22 cellular contexts compared by ENCODE assay signal in the genomic region with DNA sequence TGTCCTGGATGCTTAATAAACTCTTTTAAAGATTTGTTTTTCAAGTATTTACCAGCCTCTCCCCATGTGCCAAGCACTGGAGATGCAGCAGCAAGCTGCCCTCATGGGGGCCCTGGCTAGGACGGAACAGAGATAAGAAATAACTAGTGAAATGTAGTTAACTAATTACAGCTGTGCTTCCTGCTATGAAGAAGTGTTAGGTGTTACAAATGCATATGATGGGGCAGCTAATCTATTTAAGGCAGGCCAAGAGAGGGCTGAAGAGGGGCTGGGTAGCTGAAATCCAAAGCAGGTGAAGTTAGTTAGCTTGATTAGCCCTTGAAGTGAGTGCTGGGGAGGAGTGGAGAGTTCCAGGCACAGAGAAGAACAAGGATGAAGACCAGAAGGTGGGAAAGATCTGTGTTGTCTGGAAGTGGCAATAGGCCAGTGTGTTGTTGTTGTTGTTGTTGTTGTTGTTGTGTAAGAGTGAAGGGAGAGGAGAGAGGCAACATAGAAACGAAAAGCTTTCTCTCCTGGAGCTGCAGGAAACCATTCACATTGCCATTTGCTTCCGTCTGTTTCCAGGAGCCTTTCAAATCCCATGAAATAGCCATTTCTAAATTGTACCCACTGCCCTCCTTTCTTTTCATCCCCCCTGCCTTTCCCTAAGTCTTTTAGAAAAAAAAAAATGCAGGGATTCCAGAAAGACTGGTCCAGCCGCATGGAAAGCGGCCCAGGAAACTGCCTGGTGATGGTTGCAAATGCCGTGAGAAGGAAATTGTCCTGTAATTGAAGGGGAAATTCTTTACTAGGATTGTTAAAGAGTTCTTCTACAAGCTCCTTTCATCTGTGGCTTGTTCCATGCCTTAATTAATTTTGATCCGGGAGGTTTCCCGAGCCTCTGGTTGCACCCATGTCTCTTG.
DNase-seq lines count a peak whose midpoint lies in the region; ATAC-seq and TF ChIP-seq lines count a peak whose summit lies in the region.
"Had no signal": no experiment of that assay in that cellular context is flagged by ENCODE, and none has a peak within 500 bp of the region (broad histone marks: within the 10 kb centered on the region; RNA-seq: fewer than 3 reads in every experiment).

No MANE protein-coding gene starts in this region.

- no peak for TF ChIP-seq POLR2A in breast epithelium (IDR thresholded peaks at IDR 0.05)
- TF ChIP-seq POLR2A in gastrocnemius medialis (IDR thresholded peaks at IDR 0.05) = no peak

- no peaks in the 10 kb centered on the region for H3K4me1 ChIP-seq in breast epithelium
- no peaks in the 10 kb centered on the region for H3K4me1 ChIP-seq in mammary epithelial cell (ENCODE audit: insufficient read depth, low read length)
- peaks cover 4% of the 10 kb centered on the region for H3K4me1 ChIP-seq in hepatocyte (ENCODE audit: insufficient read depth)
- no peaks in the 10 kb centered on the region for H3K4me1 ChIP-seq in gastrocnemius medialis
- H3K4me1 ChIP-seq in GM23248 (ENCODE audit: insufficient read depth) = peaks cover 4% of the 10 kb centered on the region; the same call in 1 of the 2 replicates
- H3K4me1 ChIP-seq: BE2C, HAP-1 had no signal

- BruUV-seq in mammary epithelial cell (replicated peaks; lab: Mats Ljungman, UMichigan) = no TSS peak

- H2AFZ ChIP-seq in mammary epithelial cell (ENCODE audit: low read depth, low read length) (no peak overlapping the region), hepatocyte (no peak overlapping the region), GM23248 (no peak overlapping the region)

- 0 out of 2 replicates have a peak, but pooled peaks cover 8% of the 10 kb centered on the region for H3F3A ChIP-seq in GM23248 (ENCODE audit: insufficient read depth)

- 59% methylated on average over 8 of the region's 8 CpGs for WGBS in mammary epithelial cell (ENCODE audit: low coverage, missing lambda C conversion rate)
- WGBS in hepatocyte (ENCODE audit: low lambda C conversion rate, missing lambda C conversion rate) = 48% methylated on average over 8 of the region's 8 CpGs
- WGBS in GM23248 (ENCODE audit: low coverage in 1 of 2, low lambda C conversion rate in 2 of 2, missing lambda C conversion rate in 2 of 2), 2 experiments = 85% methylated on average over 8 of the region's 8 CpGs

- CTCF ChIA-PET in mammary epithelial cell (lab: Charles Lee; ENCODE audit: low non-redundant PET) = no interaction called here

- H3K79me2 ChIP-seq in mammary epithelial cell (ENCODE audit: insufficient read depth, low read length) (no peaks in the 10 kb centered on the region), hepatocyte (no peaks in the 10 kb centered on the region), GM23248 (ENCODE audit: insufficient read depth) (no peaks in the 10 kb centered on the region)

- H3K27ac ChIP-seq in breast epithelium = peak overlapping the region; percentile 38 to 71
- no peak overlapping the region for H3K27ac ChIP-seq in mammary epithelial cell (ENCODE audit: insufficient read depth, low read depth, low read length)
- peak overlapping the region; percentile 31; the same call in 1 of the 2 replicates for H3K27ac ChIP-seq in VCaP
- H3K27ac ChIP-seq in hepatocyte = peak overlapping the region; percentile 45
- no peak overlapping the region for H3K27ac ChIP-seq in gastrocnemius medialis
- H3K27ac ChIP-seq in GM23248 = no peak overlapping the region

- H3K27me3 ChIP-seq in breast epithelium = peaks cover 0 to 8% of the 10 kb centered on the region in 2 donors
- no peaks in the 10 kb centered on the region for H3K27me3 ChIP-seq in mammary epithelial cell (ENCODE audit: insufficient read depth, low read length)
- peaks cover 7% of the 10 kb centered on the region for H3K27me3 ChIP-seq in hepatocyte
- peaks cover 5 to 13% (median 8%) of the 10 kb centered on the region in 3 donors for H3K27me3 ChIP-seq in gastrocnemius medialis
- peaks cover 6% of the 10 kb centered on the region; the same call in 1 of the 2 replicates for H3K27me3 ChIP-seq in GM23248 (replicated peaks; ENCODE audit: insufficient read depth)
- H3K27me3 ChIP-seq: BE2C had no signal

- no peak overlapping the region for H3K4me2 ChIP-seq in mammary epithelial cell (ENCODE audit: insufficient read depth, low read depth, low read length)
- no peak overlapping the region for H3K4me2 ChIP-seq in hepatocyte
- no peak overlapping the region for H3K4me2 ChIP-seq in GM23248 (ENCODE audit: unreplicated experiment)

- H4K20me1 ChIP-seq in mammary epithelial cell (ENCODE audit: insufficient read depth, low read length) (no peaks in the 10 kb centered on the region), hepatocyte (ENCODE audit: insufficient read depth, poor library complexity, severe bottlenecking) (no peaks in the 10 kb centered on the region), GM23248 (ENCODE audit: insufficient read depth) (no peaks in the 10 kb centered on the region)

- in situ Hi-C loops in mammary epithelial cell (cut with MboI; ENCODE audit: low sequenced_read_pairs in 2 of 2) = no loop called here
- in situ Hi-C loops in gastrocnemius medialis (cut with MboI; ENCODE audit: low sequenced_read_pairs in 4 of 4) = loop anchor here in 1 of 4 donors (25.0 kb wide), 1 partner anchor 89 kb away; no protein-coding TSS in a partner anchor
- in situ Hi-C loops in GM23248 (cut with MboI) = no loop called here

- H3K9ac ChIP-seq in mammary epithelial cell (ENCODE audit: insufficient read depth, low read length) (no peak overlapping the region), GM23248 (no peak overlapping the region)

- no peaks in the 10 kb centered on the region for H3K36me3 ChIP-seq in breast epithelium
- H3K36me3 ChIP-seq in mammary epithelial cell (ENCODE audit: insufficient read depth, low read length) = no peaks in the 10 kb centered on the region
- H3K36me3 ChIP-seq in hepatocyte (replicated peaks; ENCODE audit: insufficient read depth, low read depth) = no peaks in the 10 kb centered on the region
- H3K36me3 ChIP-seq in gastrocnemius medialis = no peaks in the 10 kb centered on the region
- no peaks in the 10 kb centered on the region for H3K36me3 ChIP-seq in GM23248 (ENCODE audit: low read depth)
- H3K36me3 ChIP-seq: BE2C, HAP-1 had no signal

- intact Hi-C loops in breast epithelium (cut with DNase I; ENCODE audit: low total_unique reads) (no loop called here), mammary epithelial cell (cut with micrococcal nuclease) (no loop called here), gastrocnemius medialis (cut with DNase I; ENCODE audit: low total_unique reads) (no loop called here)

- no peak for ATAC-seq in gastrocnemius medialis
- ATAC-seq: GM12878 had no signal

- no peaks in the 10 kb centered on the region for H3K9me3 ChIP-seq in breast epithelium
- H3K9me3 ChIP-seq in mammary epithelial cell (replicated peaks; ENCODE audit: insufficient read depth, low read length) = no peaks in the 10 kb centered on the region
- H3K9me3 ChIP-seq in hepatocyte (ENCODE audit: low read depth) = no peaks in the 10 kb centered on the region
- no peaks in the 10 kb centered on the region for H3K9me3 ChIP-seq in gastrocnemius medialis
- no peaks in the 10 kb centered on the region for H3K9me3 ChIP-seq in GM23248 (ENCODE audit: low read depth)
- H3K9me3 ChIP-seq: BE2C, HAP-1 had no signal

- DNase-seq in breast epithelium (ENCODE audit: low spot score in 2 of 2) (peak in 1 of 2 donors; percentile 48), mammary epithelial cell (no peak), hepatocyte (ENCODE audit: low spot score) (no peak), putamen (ENCODE audit: low spot score) (peak; percentile 14), gastrocnemius medialis (no peak), mucosa of gallbladder (ENCODE audit: low spot score) (no peak), GM23248 (no peak)
- DNase-seq: 8988T; BE2C; CD4-positive, alpha-beta memory T cell; DMS153; MM.1S; NCI-H1092 treated with DMSO at 0.1 percent for 48 hours; NCI-H146; NCI-H2081; NCI-H510A; NCI-H748 treated with DMSO at 0.1 percent for 48 hours; NK-92 treated with Interleukin-12 subunit alpha and Interleukin-12 subunit beta, amount 100 ng/mL, for 24 hours; SHP77 treated with DMSO at 0.1 percent for 48 hours had no signal

- H3K4me3 ChIP-seq in breast epithelium (no peak overlapping the region), mammary epithelial cell (replicated peaks in 1 of 3; ENCODE audit: insufficient read depth in 1 of 3, low read depth in 2 of 3, low read length in 3 of 3) (no peak overlapping the region), hepatocyte (no peak overlapping the region), gastrocnemius medialis (no peak overlapping the region), GM23248 (no peak overlapping the region)
- H3K4me3 ChIP-seq: GM12878, HAP-1 had no signal

- TF ChIP-seq CTCF in breast epithelium (IDR thresholded peaks at IDR 0.05) (no peak), mammary epithelial cell (conservative IDR thresholded peaks at IDR 0.05 in 1 of 2, IDR thresholded peaks at IDR 0.05 in 1 of 2; ENCODE audit: extremely low read depth in 1 of 2, insufficient read depth in 1 of 2, low read depth in 1 of 2, low read length in 2 of 2) (no peak), VCaP (conservative IDR thresholded peaks at IDR 0.05) (no peak), hepatocyte (IDR thresholded peaks at IDR 0.05; ENCODE audit: poor library complexity) (no peak), gastrocnemius medialis (IDR thresholded peaks at IDR 0.05 in 4 of 5, conservative IDR thresholded peaks at IDR 0.05 in 1 of 5) (no peak)

- no peaks in the 10 kb centered on the region for H3K9me2 ChIP-seq in hepatocyte (replicated peaks; ENCODE audit: insufficient read depth)
- H3K9me2 ChIP-seq in GM23248 (ENCODE audit: insufficient read depth) = no peaks in the 10 kb centered on the region

- dilution Hi-C loops in mammary epithelial cell (cut with HindIII; ENCODE audit: low sequenced_read_pairs) = no loop called here

Comparison
In these comparisons a context has a peak if more than half of its experiments do, and no peak if none do; other contexts are left out.
1. H3K27ac ChIP-seq: peak in breast epithelium (2 of 2), VCaP (single experiment) and hepatocyte (single experiment); none in mammary epithelial cell (single experiment), gastrocnemius medialis (0 of 4) and GM23248 (single experiment).